ENCODE assay signal across 18 cellular contexts in the genomic region with DNA sequence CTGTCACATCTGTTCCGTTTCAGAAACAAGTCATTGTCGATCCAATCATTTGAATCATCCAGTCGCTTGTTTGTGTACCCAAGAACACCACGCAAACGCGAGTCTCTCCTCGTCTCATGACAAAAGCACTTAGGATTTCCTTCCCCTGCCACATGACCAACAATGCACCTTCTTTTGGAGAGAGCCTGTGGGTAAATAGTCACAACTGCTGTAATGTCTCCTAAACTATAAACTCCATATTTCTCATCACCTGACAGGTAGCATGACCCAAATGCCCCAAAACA.
DNase-seq lines count a peak whose midpoint lies in the region; ATAC-seq and TF ChIP-seq lines count a peak whose summit lies in the region.
"Had no signal": no experiment of that assay in that cellular context is flagged by ENCODE, and none has a peak within 500 bp of the region (broad histone marks: within the 10 kb centered on the region; RNA-seq: fewer than 3 reads in every experiment).

No MANE protein-coding gene starts in this region.

- in situ Hi-C loops in Panc1 (cut with HindIII; ENCODE audit: low pct_unique_long_range_greater_than_20kb, low sequenced_read_pairs): no loop called here

- peaks cover 4% of the 10 kb centered on the region for H3K4me1 ChIP-seq in Panc1 (ENCODE audit: control insufficient read depth, insufficient read depth, low read length)
- peaks cover 5% of the 10 kb centered on the region for H3K4me1 ChIP-seq in SJCRH30

- intact Hi-C loops in Panc1 (cut with micrococcal nuclease; ENCODE audit: unreplicated experiment): no loop called here

- POLR2A ChIA-PET in Panc1 (lab: Charles Lee): no interaction called here

- H3K27ac ChIP-seq in Panc1 (ENCODE audit: low read length) (peak overlapping the region; percentile 78), SJCRH30 (no peak overlapping the region)
- H3K27ac ChIP-seq: KMS-11 had no signal

- no TSS peak for BruUV-seq in Panc1 (replicated peaks; lab: Mats Ljungman, UMichigan)

- DNase-seq in GM03348 (ENCODE audit: low spot score) (peak; percentile 42), Panc1 (ENCODE audit: low read depth, low spot score) (no peak), dermis blood vessel endothelial cell (peak; percentile 5), iris pigment epithelial cell (ENCODE audit: low read depth) (peak; percentile 43), NCI-H446 (lab: John Stamatoyannopoulos, UW) (no peak), SJCRH30 (no peak)
- DNase-seq: CD4-positive, CD25-positive, alpha-beta regulatory T cell; EL; H7; NCI-H1048; NCI-H146; NCI-H2081 treated with DMSO at 0.1 percent for 48 hours; NCI-H748 treated with DMSO at 0.1 percent for 48 hours; OCI-M1 had no signal

- CTCF ChIA-PET in Panc1 (lab: Charles Lee): no interaction called here

- no peak for TF ChIP-seq CTCF in Panc1 (IDR thresholded peaks at IDR 0.05)

- no peak overlapping the region for H3K4me3 ChIP-seq in Panc1 (ENCODE audit: low read depth in 2 of 2, low read length in 2 of 2)
- H3K4me3 ChIP-seq in SJCRH30: no peak overlapping the region

- ATAC-seq in Panc1 (peak; percentile 56), GM21619 (IDR thresholded peaks at IDR 0.05; ENCODE audit: unreplicated experiment) (no peak)
- ATAC-seq in activated CD4-positive, CD25-positive, alpha-beta regulatory T cell treated with anti-CD3 and anti-CD28 coated beads, Interleukin-2, amount 50 U/mL, for 24 hours: no peak
- ATAC-seq: HepG2 had no signal

- H3K27me3 ChIP-seq in Panc1 (ENCODE audit: control insufficient read depth, insufficient read depth, low read length): no peaks in the 10 kb centered on the region
- no peaks in the 10 kb centered on the region for H3K27me3 ChIP-seq in SJCRH30

- no peaks in the 10 kb centered on the region; the same call in 1 of the 2 replicates for H3K36me3 ChIP-seq in Panc1 (ENCODE audit: control insufficient read depth, insufficient read depth, low read length)
- H3K36me3 ChIP-seq in SJCRH30: no peaks in the 10 kb centered on the region

- H3K9me3 ChIP-seq in Panc1 (ENCODE audit: control insufficient read depth, insufficient read depth, low read depth, low read length): no peaks in the 10 kb centered on the region
- H3K9me3 ChIP-seq in SJCRH30 (replicated peaks): no peaks in the 10 kb centered on the region; the same call in 1 of the 2 replicates

Comparison
In these comparisons a context has a peak if more than half of its experiments do, and no peak if none do; other contexts are left out.
1. DNase-seq: peak in GM03348 (single experiment), dermis blood vessel endothelial cell (single experiment) and iris pigment epithelial cell (single experiment); none in Panc1 (single experiment), NCI-H446 (0 of 2) and SJCRH30 (0 of 2).